ENCODE assay signal across 25 cellular contexts in genomic region chr7:55305130-55305529, GRCh38.
"Had no signal": no experiment of that assay in that cellular context is flagged by ENCODE, and none has a peak within 500 bp of the region (broad histone marks: within the 10 kb centered on the region; RNA-seq: fewer than 3 reads in every experiment).

No MANE protein-coding gene starts in this region.

- H3K4me1 ChIP-seq: neural progenitor cell, tibial artery, uterus had no signal

- H3K27ac ChIP-seq: epithelial cell of prostate, esophagus muscularis mucosa, gastrocnemius medialis, heart right ventricle, neural progenitor cell, ovary, spleen, tibial artery, upper lobe of left lung, uterus had no signal

- H3K4me2 ChIP-seq: neural progenitor cell had no signal

- H3K9me3 Mint-ChIP-seq: dendritic cell treated with granulocyte-macrophage colony-stimulating factor and Interleukin-4, amounts not matched to agents 40 ng/mL and 50 ng/mL, for 4 days; effector memory CD8-positive, alpha-beta T cell; naive thymus-derived CD8-positive, alpha-beta T cell; neural progenitor cell; stimulated activated naive CD8-positive, alpha-beta T cell treated with anti-CD3 and anti-CD28 coated beads, Interleukin-15, Interleukin-2, amounts not matched to agents 100 ng/mL and 50 ng/mL, for 24 hours had no signal

- ATAC-seq: effector memory CD8-positive, alpha-beta T cell; gastrocnemius medialis; heart right ventricle; left lobe of liver; naive thymus-derived CD8-positive, alpha-beta T cell; right cardiac atrium; stimulated activated memory B cell treated with anti-CD40 and anti-IgM and Interleukin-4, amounts not matched to agents 10 μg/mL and 1 μg/mL and 100 μg/mL, for 72 hours had no signal

- H3K36me3 ChIP-seq: esophagus muscularis mucosa, gastrocnemius medialis, heart right ventricle, neural progenitor cell, ovary, spleen, tibial artery, upper lobe of left lung, uterus had no signal

- H3K36me3 Mint-ChIP-seq: naive thymus-derived CD8-positive, alpha-beta T cell; stimulated activated memory B cell treated with anti-CD40 and anti-IgM and Interleukin-4, amounts not matched to agents 10 μg/mL and 1 μg/mL and 100 μg/mL, for 72 hours had no signal

- H3K27ac Mint-ChIP-seq: dendritic cell treated with granulocyte-macrophage colony-stimulating factor and Interleukin-4, amounts not matched to agents 40 ng/mL and 50 ng/mL, for 4 days; effector memory CD8-positive, alpha-beta T cell; naive thymus-derived CD8-positive, alpha-beta T cell; neural progenitor cell; progenitor cell of endocrine pancreas; stimulated activated memory B cell treated with anti-CD40 and anti-IgM and Interleukin-4, amounts not matched to agents 10 μg/mL and 1 μg/mL and 100 μg/mL, for 72 hours; stimulated activated naive CD8-positive, alpha-beta T cell treated with anti-CD3 and anti-CD28 coated beads, Interleukin-15, Interleukin-2, amounts not matched to agents 100 ng/mL and 50 ng/mL, for 24 hours had no signal

- H2AFZ ChIP-seq: neural progenitor cell had no signal

- H3K27me3 ChIP-seq: esophagus muscularis mucosa, gastrocnemius medialis, neural progenitor cell, ovary, tibial artery, upper lobe of left lung, uterus had no signal

- H3K27me3 Mint-ChIP-seq: progenitor cell of endocrine pancreas had no signal

- H3K4me3 ChIP-seq: esophagus muscularis mucosa, gastrocnemius medialis, heart right ventricle, neural progenitor cell, ovary, spleen, tibial artery, upper lobe of left lung, uterus had no signal

- H3K4me3 Mint-ChIP-seq: dendritic cell treated with granulocyte-macrophage colony-stimulating factor and Interleukin-4, amounts not matched to agents 40 ng/mL and 50 ng/mL, for 4 days; effector memory CD8-positive, alpha-beta T cell; naive thymus-derived CD8-positive, alpha-beta T cell; neural progenitor cell; stimulated activated memory B cell treated with anti-CD40 and anti-IgM and Interleukin-4, amounts not matched to agents 10 μg/mL and 1 μg/mL and 100 μg/mL, for 72 hours; stimulated activated naive CD8-positive, alpha-beta T cell treated with anti-CD3 and anti-CD28 coated beads, Interleukin-15, Interleukin-2, amounts not matched to agents 100 ng/mL and 50 ng/mL, for 24 hours had no signal

- DNase-seq: effector memory CD8-positive, alpha-beta T cell; gastrocnemius medialis; heart right ventricle; hypothalamus; islet precursor cell; mammary epithelial cell; naive thymus-derived CD8-positive, alpha-beta T cell; nucleus accumbens; ovary; right cardiac atrium; spleen; stimulated activated CD4-positive, alpha-beta T cell treated with anti-CD3 and anti-CD28 coated beads, Interleukin-15, amount 100 ng/mL, for 24 hours; stimulated activated CD4-positive, alpha-beta T cell treated with anti-CD3 and anti-CD28 coated beads, Interleukin-1b, Interleukin-23, amount 100 ng/mL, for 48 hours; stimulated activated CD4-positive, alpha-beta T cell treated with anti-CD3 and anti-CD28 coated beads, Interleukin-4, amount 100 ng/mL, for 24 hours; tibial artery; upper lobe of left lung; uterus had no signal

- H3K4me1 Mint-ChIP-seq: neural progenitor cell had no signal

- H3K9ac ChIP-seq: neural progenitor cell had no signal

- H3K9me3 ChIP-seq: esophagus muscularis mucosa, gastrocnemius medialis, heart right ventricle, ovary, spleen, tibial artery, upper lobe of left lung, uterus had no signal
